ENCODE assay signal across 1 cellular context in the genomic region with DNA sequence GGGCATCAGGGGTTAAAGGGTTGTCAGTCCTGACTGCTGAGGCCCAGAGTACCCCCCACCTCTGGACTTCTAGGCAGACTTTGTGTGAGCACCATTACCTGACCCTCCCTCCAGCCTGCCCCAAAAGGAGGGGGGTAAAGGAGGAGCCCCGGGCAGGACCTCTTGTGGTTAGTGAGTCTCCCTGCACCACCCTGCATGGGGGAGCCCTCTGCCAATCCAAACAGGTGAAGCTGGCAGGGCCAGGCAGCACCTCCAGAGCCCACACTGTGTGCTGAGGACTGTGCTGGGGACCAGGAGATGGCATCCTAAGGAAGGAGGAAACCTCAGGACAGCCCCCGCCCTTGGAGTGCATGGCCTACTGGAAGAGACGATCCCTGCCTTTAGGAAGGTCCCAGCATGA.
TF ChIP-seq lines count a peak whose summit lies in the region.

No MANE protein-coding gene starts in this region.

TF ChIP-seq in GM23338, 12 proteins besides CTCF, POLR2A, EP300 and RAD21 (continued from another document):
- TF ChIP-seq, protein P1, sequence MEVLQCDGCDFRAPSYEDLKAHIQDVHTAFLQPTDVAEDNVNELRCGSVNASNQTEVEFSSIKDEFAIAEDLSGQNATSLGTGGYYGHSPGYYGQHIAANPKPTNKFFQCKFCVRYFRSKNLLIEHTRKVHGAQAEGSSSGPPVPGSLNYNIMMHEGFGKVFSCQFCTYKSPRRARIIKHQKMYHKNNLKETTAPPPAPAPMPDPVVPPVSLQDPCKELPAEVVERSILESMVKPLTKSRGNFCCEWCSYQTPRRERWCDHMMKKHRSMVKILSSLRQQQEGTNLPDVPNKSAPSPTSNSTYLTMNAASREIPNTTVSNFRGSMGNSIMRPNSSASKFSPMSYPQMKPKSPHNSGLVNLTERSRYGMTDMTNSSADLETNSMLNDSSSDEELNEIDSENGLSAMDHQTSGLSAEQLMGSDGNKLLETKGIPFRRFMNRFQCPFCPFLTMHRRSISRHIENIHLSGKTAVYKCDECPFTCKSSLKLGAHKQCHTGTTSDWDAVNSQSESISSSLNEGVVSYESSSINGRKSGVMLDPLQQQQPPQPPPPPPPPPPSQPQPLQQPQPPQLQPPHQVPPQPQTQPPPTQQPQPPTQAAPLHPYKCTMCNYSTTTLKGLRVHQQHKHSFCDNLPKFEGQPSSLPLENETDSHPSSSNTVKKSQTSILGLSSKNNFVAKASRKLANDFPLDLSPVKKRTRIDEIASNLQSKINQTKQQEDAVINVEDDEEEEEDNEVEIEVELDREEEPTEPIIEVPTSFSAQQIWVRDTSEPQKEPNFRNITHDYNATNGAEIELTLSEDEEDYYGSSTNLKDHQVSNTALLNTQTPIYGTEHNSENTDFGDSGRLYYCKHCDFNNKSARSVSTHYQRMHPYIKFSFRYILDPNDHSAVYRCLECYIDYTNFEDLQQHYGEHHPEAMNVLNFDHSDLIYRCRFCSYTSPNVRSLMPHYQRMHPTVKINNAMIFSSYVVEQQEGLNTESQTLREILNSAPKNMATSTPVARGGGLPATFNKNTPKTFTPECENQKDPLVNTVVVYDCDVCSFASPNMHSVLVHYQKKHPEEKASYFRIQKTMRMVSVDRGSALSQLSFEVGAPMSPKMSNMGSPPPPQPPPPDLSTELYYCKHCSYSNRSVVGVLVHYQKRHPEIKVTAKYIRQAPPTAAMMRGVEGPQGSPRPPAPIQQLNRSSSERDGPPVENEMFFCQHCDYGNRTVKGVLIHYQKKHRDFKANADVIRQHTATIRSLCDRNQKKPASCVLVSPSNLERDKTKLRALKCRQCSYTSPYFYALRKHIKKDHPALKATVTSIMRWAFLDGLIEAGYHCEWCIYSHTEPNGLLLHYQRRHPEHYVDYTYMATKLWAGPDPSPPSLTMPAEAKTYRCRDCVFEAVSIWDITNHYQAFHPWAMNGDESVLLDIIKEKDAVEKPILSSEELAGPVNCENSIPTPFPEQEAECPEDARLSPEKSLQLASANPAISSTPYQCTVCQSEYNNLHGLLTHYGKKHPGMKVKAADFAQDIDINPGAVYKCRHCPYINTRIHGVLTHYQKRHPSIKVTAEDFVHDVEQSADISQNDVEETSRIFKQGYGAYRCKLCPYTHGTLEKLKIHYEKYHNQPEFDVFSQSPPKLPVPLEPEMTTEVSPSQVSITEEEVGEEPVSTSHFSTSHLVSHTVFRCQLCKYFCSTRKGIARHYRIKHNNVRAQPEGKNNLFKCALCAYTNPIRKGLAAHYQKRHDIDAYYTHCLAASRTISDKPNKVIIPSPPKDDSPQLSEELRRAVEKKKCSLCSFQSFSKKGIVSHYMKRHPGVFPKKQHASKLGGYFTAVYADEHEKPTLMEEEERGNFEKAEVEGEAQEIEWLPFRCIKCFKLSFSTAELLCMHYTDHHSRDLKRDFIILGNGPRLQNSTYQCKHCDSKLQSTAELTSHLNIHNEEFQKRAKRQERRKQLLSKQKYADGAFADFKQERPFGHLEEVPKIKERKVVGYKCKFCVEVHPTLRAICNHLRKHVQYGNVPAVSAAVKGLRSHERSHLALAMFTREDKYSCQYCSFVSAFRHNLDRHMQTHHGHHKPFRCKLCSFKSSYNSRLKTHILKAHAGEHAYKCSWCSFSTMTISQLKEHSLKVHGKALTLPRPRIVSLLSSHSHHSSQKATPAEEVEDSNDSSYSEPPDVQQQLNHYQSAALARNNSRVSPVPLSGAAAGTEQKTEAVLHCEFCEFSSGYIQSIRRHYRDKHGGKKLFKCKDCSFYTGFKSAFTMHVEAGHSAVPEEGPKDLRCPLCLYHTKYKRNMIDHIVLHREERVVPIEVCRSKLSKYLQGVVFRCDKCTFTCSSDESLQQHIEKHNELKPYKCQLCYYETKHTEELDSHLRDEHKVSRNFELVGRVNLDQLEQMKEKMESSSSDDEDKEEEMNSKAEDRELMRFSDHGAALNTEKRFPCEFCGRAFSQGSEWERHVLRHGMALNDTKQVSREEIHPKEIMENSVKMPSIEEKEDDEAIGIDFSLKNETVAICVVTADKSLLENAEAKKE (CRISPR knock-in tag; IDR thresholded peaks at IDR 0.05), result no peak
- TF ChIP-seq POLR2AphosphoS5 (IDR thresholded peaks at IDR 0.05; ENCODE audit: low read depth) (no peak), ZNF331 (CRISPR knock-in tag; IDR thresholded peaks at IDR 0.05; ENCODE audit: low read depth) (no peak), ZNF114 (CRISPR knock-in tag; IDR thresholded peaks at IDR 0.05) (no peak)
